In genomic region chr20:63065911-63066310, GRCh38 we compare ENCODE assay signal across 20 cellular contexts. TPM values are rescaled to one million over a fixed set of nuclear protein-coding genes. Genes with fewer than 3 reads are reported as not detected.
DNase-seq lines count a peak whose midpoint lies in the region; ATAC-seq, FAIRE-seq and TF ChIP-seq lines count a peak whose summit lies in the region.
"Had no signal": no experiment of that assay in that cellular context is flagged by ENCODE, and none has a peak within 500 bp of the region (broad histone marks: within the 10 kb centered on the region; RNA-seq: fewer than 3 reads in every experiment).

No MANE protein-coding gene starts in this region.

- no peak for TF ChIP-seq CTCF in right lobe of liver (IDR thresholded peaks at IDR 0.05)
- no peak for TF ChIP-seq CTCF in HepG2 (CRISPR knock-in tag; IDR thresholded peaks at IDR 0.05)
- no peak for TF ChIP-seq CTCF in osteocyte (IDR thresholded peaks at IDR 0.05)
- TF ChIP-seq CTCF in natural killer cell (IDR thresholded peaks at IDR 0.05), result no peak
- TF ChIP-seq CTCF in stomach (IDR thresholded peaks at IDR 0.05), result no peak

- H3K4me3 Mint-ChIP-seq in osteocyte (ENCODE audit: unreplicated experiment) (no peak overlapping the region), natural killer cell (no peak overlapping the region)

- H3K27me3 ChIP-seq in right lobe of liver (peaks cover 0 to 5% of the 10 kb centered on the region in 2 donors), HepG2 (ENCODE audit: control insufficient read depth in 1 of 2, insufficient read depth in 2 of 2, low read length in 2 of 2) (peaks cover 21 to 80% of the 10 kb centered on the region in 2 experiments), stomach (peaks cover 5 to 92% (median 50%) of the 10 kb centered on the region in 3 donors)

- WGBS in right lobe of liver (ENCODE audit: insufficient coverage, low coverage, low lambda C conversion rate, missing lambda C conversion rate), result 100% methylated on average over 1 of the region's 16 CpGs
- 23% methylated on average over 10 of the region's 16 CpGs for WGBS in HepG2 (ENCODE audit: low lambda C conversion rate)
- WGBS in stomach, 5 donors, result 65 to 83% (median 80%) methylated on average over 9 to 16 of the region's 16 CpGs

- no peak for TF ChIP-seq RAD21 in HepG2 (CRISPR knock-in tag; IDR thresholded peaks at IDR 0.05)

- peak; percentile 9 to 49 (median 34) for DNase-seq in right lobe of liver
- DNase-seq in HepG2 (ENCODE audit: low spot score), result no peak
- peak; percentile 5 for DNase-seq in left cardiac atrium
- peak; percentile 77 for DNase-seq in osteocyte (ENCODE audit: extremely low spot score, unreplicated experiment)
- DNase-seq in natural killer cell, result no peak
- no peak for DNase-seq in effector CD8-positive, alpha-beta T cell (lab: John Stamatoyannopoulos, UW)
- no peak for DNase-seq in stomach
- DNase-seq in NCI-H226, result no peak
- DNase-seq: MV-4-11, NCI-H1417, NCI-H187 treated with DMSO at 0.1 percent for 48 hours, NCI-H2227 treated with DMSO at 0.1 percent for 48 hours, NCI-H524, PC-3 had no signal

- no peak for TF ChIP-seq POLR2A in right lobe of liver (IDR thresholded peaks at IDR 0.05)
- TF ChIP-seq POLR2A in HepG2 (IDR thresholded peaks at IDR 0.05; ENCODE audit: insufficient read depth in 1 of 2, low read depth in 2 of 2, low read length in 2 of 2), result no peak
- no peak for TF ChIP-seq POLR2A in stomach (IDR thresholded peaks at IDR 0.05)

- peaks cover 4% of the 10 kb centered on the region for H3K27me3 Mint-ChIP-seq in osteocyte (ENCODE audit: unreplicated experiment)
- H3K27me3 Mint-ChIP-seq in natural killer cell (ENCODE audit: low read depth in 2 of 2), result peaks cover 7 to 20% of the 10 kb centered on the region in 2 donors

- H3K36me3 Mint-ChIP-seq in osteocyte (ENCODE audit: unreplicated experiment), result no peaks in the 10 kb centered on the region
- H3K36me3 Mint-ChIP-seq in natural killer cell, result no peaks in the 10 kb centered on the region

- no peak overlapping the region for H2AFZ ChIP-seq in HepG2 (ENCODE audit: low read length)

- no peak for TF ChIP-seq EP300 in HepG2 (IDR thresholded peaks at IDR 0.05; ENCODE audit: low read depth in 2 of 2, low read length in 2 of 2)
- no peak for TF ChIP-seq EP300 in HepG2 (CRISPR knock-in tag; IDR thresholded peaks at IDR 0.05; ENCODE audit: borderline replicate concordance)
- no peak for TF ChIP-seq EP300 in stomach (IDR thresholded peaks at IDR 0.05)

- H3K27ac Mint-ChIP-seq in osteocyte (ENCODE audit: unreplicated experiment) (no peak overlapping the region), natural killer cell (no peak overlapping the region)

- POLR2A ChIA-PET in HepG2 (lab: Yijun Ruan, JAX), result no interaction called here

- in situ Hi-C loops in HepG2 (cut with HindIII; ENCODE audit: extremely low pct_ligation_motif_present, low pct_unique_long_range_greater_than_20kb), result no loop called here

- H4K20me1 ChIP-seq in HepG2 (ENCODE audit: insufficient read depth, low read length), result peaks cover 6% of the 10 kb centered on the region; the same call in 1 of the 2 replicates

- H3K36me3 ChIP-seq in right lobe of liver (no peaks in the 10 kb centered on the region), HepG2 (replicated peaks in 1 of 2; ENCODE audit: control insufficient read depth in 1 of 2, insufficient read depth in 2 of 2, low read length in 2 of 2) (no peaks in the 10 kb centered on the region), stomach (no peaks in the 10 kb centered on the region)
- H3K36me3 ChIP-seq: SJSA1 had no signal

- H3K4me3 ChIP-seq in right lobe of liver, result no peak overlapping the region
- H3K4me3 ChIP-seq in HepG2 (replicated peaks in 1 of 3; ENCODE audit: insufficient read depth in 1 of 3, low read depth in 2 of 3, low read length in 3 of 3), result no peak overlapping the region
- no peak overlapping the region for H3K4me3 ChIP-seq in stomach
- H3K4me3 ChIP-seq: SJSA1 had no signal

- CTCF ChIA-PET in HepG2 (lab: Yijun Ruan, JAX; ENCODE audit: low intra/inter-chr PET ratio, low total read pairs), result no interaction called here

- H3K9me3 ChIP-seq in right lobe of liver (no peaks in the 10 kb centered on the region), HepG2 (ENCODE audit: low read length) (no peaks in the 10 kb centered on the region), stomach (no peaks in the 10 kb centered on the region)
- H3K9me3 ChIP-seq: SJSA1 had no signal

- no peak overlapping the region for H3K9ac ChIP-seq in HepG2 (ENCODE audit: insufficient read depth, low read depth, low read length)
- H3K9ac ChIP-seq: KMS-11 had no signal

- H3K9me3 Mint-ChIP-seq in osteocyte (ENCODE audit: unreplicated experiment), result no peaks in the 10 kb centered on the region
- H3K9me3 Mint-ChIP-seq in natural killer cell, result no peaks in the 10 kb centered on the region

- no peaks in the 10 kb centered on the region for H3K79me2 ChIP-seq in HepG2 (ENCODE audit: insufficient read depth, low read length)

- H3K4me1 ChIP-seq in right lobe of liver (no peaks in the 10 kb centered on the region), HepG2 (ENCODE audit: insufficient read depth, low read length) (peaks cover 11% of the 10 kb centered on the region), stomach (peaks cover 0 to 6% (median 0%) of the 10 kb centered on the region in 4 donors)
- H3K4me1 ChIP-seq: SJSA1 had no signal

- H3K27ac ChIP-seq in right lobe of liver (no peak overlapping the region), HepG2 (ENCODE audit: extremely low read length, insufficient read depth, low read length) (no peak overlapping the region), stomach (no peak overlapping the region)
- H3K27ac ChIP-seq: KMS-11, SJSA1 had no signal

- no peak for ATAC-seq in right lobe of liver
- ATAC-seq in HepG2, result no peak
- no peak for ATAC-seq in left cardiac atrium
- ATAC-seq in natural killer cell, result no peak
- ATAC-seq: PC-3 had no signal

- H3K4me1 Mint-ChIP-seq in osteocyte (ENCODE audit: unreplicated experiment) (no peaks in the 10 kb centered on the region), natural killer cell (no peaks in the 10 kb centered on the region)

- H3K4me2 ChIP-seq in HepG2 (ENCODE audit: low read depth, low read length), result no peak overlapping the region
- H3K4me2 ChIP-seq: KMS-11 had no signal

- no TSS peak for BruUV-seq in HepG2 (replicated peaks; lab: Mats Ljungman, UMichigan)

- no peak for FAIRE-seq in HepG2 (lab: Jason Lieb, UNC)
- FAIRE-seq: A204.1, D721Med had no signal

- intact Hi-C loops in right lobe of liver (cut with DNase I), result no loop called here
- intact Hi-C loops in HepG2 (cut with micrococcal nuclease; ENCODE audit: unreplicated experiment), result no loop called here
- intact Hi-C loops in left cardiac atrium (cut with DNase I), result no loop called here
- intact Hi-C loops in natural killer cell (cut with micrococcal nuclease), result no loop called here
- intact Hi-C loops in stomach (cut with DNase I; ENCODE audit: low total_unique reads), result no loop called here

TF ChIP-seq in HepG2, 621 proteins besides CTCF, POLR2A, EP300 and RAD21 (continues in another document):
- no peak for TF ChIP-seq NPAS2 (CRISPR knock-in tag; IDR thresholded peaks at IDR 0.05; ENCODE audit: borderline replicate concordance)

RNA-seq across cellular contexts. Expression of gene BHLHE23, which starts 59.1 kb away (rescaled TPM):
- total RNA-seq in right lobe of liver (not detected), HepG2 (2016; rRNA removed; fragmentation: Illumina TruSeq; extraction: Trizol) (not detected in 2 replicates), left cardiac atrium (not detected), osteocyte (not detected in 2 replicates), natural killer cell (not detected), stomach (under 1 TPM in 1 of 5 donors, not detected in 4; 0.55 TPM)
- total RNA-seq in HepG2 (2016; cell fraction: cytosol; rRNA removed; fragmentation: Illumina TruSeq; extraction: Trizol; ENCODE audit: low read depth), result not detected in 2 replicates
- total RNA-seq in HepG2 (2016; cell fraction: insoluble cytoplasmic fraction; rRNA removed; fragmentation: Illumina TruSeq; extraction: Trizol), result not detected in 2 replicates
- not detected in 2 replicates for total RNA-seq in HepG2 (2016; cell fraction: membrane; rRNA removed; fragmentation: Illumina TruSeq; extraction: Trizol)
- not detected in 2 replicates for total RNA-seq in HepG2 (2016; cell fraction: nucleus; rRNA removed; fragmentation: Illumina TruSeq; extraction: Trizol)
- polyA plus RNA-seq in HepG2 (2011; rRNA removed) (not detected in 2 replicates), stomach (not detected)
- polyA plus RNA-seq in HepG2 (2011; cell fraction: cytosol; rRNA removed), result not detected in 2 replicates
- not detected in 2 replicates for polyA plus RNA-seq in HepG2 (2011; cell fraction: nucleus; rRNA removed)
- polyA plus RNA-seq in HepG2 (2012), result not detected in 2 replicates
- polyA plus RNA-seq in HepG2 (2016; cell fraction: cytosol; fragmentation: Illumina TruSeq; extraction: Trizol; ENCODE audit: low read depth), result not detected in 2 replicates
- polyA plus RNA-seq in HepG2 (2016; cell fraction: insoluble cytoplasmic fraction; fragmentation: Illumina TruSeq; extraction: Trizol; ENCODE audit: low read depth), result not detected in 2 replicates
- not detected in 2 replicates for polyA plus RNA-seq in HepG2 (2016; cell fraction: membrane; fragmentation: Illumina TruSeq; extraction: Trizol; ENCODE audit: low read depth)
- not detected in 2 replicates for polyA plus RNA-seq in HepG2 (2016; cell fraction: nucleus; fragmentation: Illumina TruSeq; extraction: Trizol; ENCODE audit: insufficient read depth, low read depth)
- not detected in 2 replicates for polyA minus RNA-seq in HepG2 (2011; rRNA and poly(A)+ RNA removed; ENCODE audit: low replicate concordance)
- polyA minus RNA-seq in HepG2 (2011; cell fraction: cytosol; rRNA and poly(A)+ RNA removed), result not detected in 2 replicates
- not detected in 2 replicates for polyA minus RNA-seq in HepG2 (2011; cell fraction: nucleus; rRNA and poly(A)+ RNA removed)
- total RNA-seq: H4, HT-29, PC-3, SJSA1 had no signal

Comparison
In these comparisons a context has a peak if more than half of its experiments do, and no peak if none do; other contexts are left out.
1. DNase-seq: peak in right lobe of liver (3 of 3), left cardiac atrium (single experiment) and osteocyte (single experiment); none in HepG2 (single experiment), natural killer cell (single experiment), effector CD8-positive, alpha-beta T cell (single experiment), stomach (single experiment) and NCI-H226 (single experiment).